1 cellular context compared by ENCODE assay signal in genomic region chr20:35285806-35286076, GRCh38.
A peak's percentile ranks its signal among the peaks of the same experiment; 100 is the strongest.
TF ChIP-seq lines count a peak whose summit lies in the region.

No MANE protein-coding gene starts in this region.

TF ChIP-seq in K562, 482 proteins besides CTCF, POLR2A, EP300 and RAD21 (continued from another document):
- TF ChIP-seq ASH1L (IDR thresholded peaks at IDR 0.05; ENCODE audit: borderline replicate concordance, low read depth, partially characterized antibody) (peak; percentile 28), PHF20 (IDR thresholded peaks at IDR 0.05; ENCODE audit: partially characterized antibody) (peak; percentile 7), EP400 (IDR thresholded peaks at IDR 0.05) (peak; percentile 37; the same call in 1 of the 2 replicates), MAFG (tag; conservative IDR thresholded peaks at IDR 0.05) (peak; percentile 100), FOXK2 (conservative IDR thresholded peaks at IDR 0.05 in 1 of 2, IDR thresholded peaks at IDR 0.05 in 1 of 2; ENCODE audit: low read depth in 2 of 2) (peak; percentile 48 to 64; a peak in 1 of 4 replicates), ZNF318 (IDR thresholded peaks at IDR 0.05; ENCODE audit: borderline replicate concordance in 1 of 2, low read depth in 1 of 2) (peak in 1 of 2 experiments; percentile 73; a peak in 1 of 4 replicates), GATAD2A (IDR thresholded peaks at IDR 0.05) (peak; percentile 62; the same call in 1 of the 2 replicates), CBX8 (IDR thresholded peaks at IDR 0.05; ENCODE audit: borderline replicate concordance, extremely low read depth, low read depth, low read length, poor library complexity, severe bottlenecking) (no peak), SOX6 (IDR thresholded peaks at IDR 0.05) (no peak), TOE1 (IDR thresholded peaks at IDR 0.05; ENCODE audit: borderline replicate concordance) (0 out of 2 replicates have a peak, but pooled peaks have one; percentile 24), TOE1 (CRISPR knock-in tag; IDR thresholded peaks at IDR 0.05; ENCODE audit: borderline replicate concordance, low read depth) (no peak), JUNB (CRISPR knock-in tag; conservative IDR thresholded peaks at IDR 0.05) (peak; percentile 81), BACH1 (tag; IDR thresholded peaks at IDR 0.05) (peak; percentile 84; the same call in 1 of the 2 replicates), NRF1 (conservative IDR thresholded peaks at IDR 0.05 in 1 of 2, IDR thresholded peaks at IDR 0.05 in 1 of 2) (no peak), MAFK (IDR thresholded peaks at IDR 0.05; ENCODE audit: low read length) (peak; percentile 98), CHD4 (IDR thresholded peaks at IDR 0.05; ENCODE audit: insufficient read depth, insufficient replicate concordance, low read depth, low read length, poor library complexity, severe bottlenecking) (no peak), FOSL1 (tag; conservative IDR thresholded peaks at IDR 0.05) (peak; percentile 89), NR1H2 (CRISPR knock-in tag; IDR thresholded peaks at IDR 0.05) (no peak), MTA1 (IDR thresholded peaks at IDR 0.05; ENCODE audit: borderline replicate concordance) (peak; percentile 60; the same call in 1 of the 2 replicates), NFIC (IDR thresholded peaks at IDR 0.05) (0 out of 2 replicates have a peak, but pooled peaks have one; percentile 16), KHSRP (IDR thresholded peaks at IDR 0.05) (peak; percentile 93), C11orf30 (IDR thresholded peaks at IDR 0.05; ENCODE audit: low read depth) (peak; percentile 100)
- TF ChIP-seq, protein P1, sequence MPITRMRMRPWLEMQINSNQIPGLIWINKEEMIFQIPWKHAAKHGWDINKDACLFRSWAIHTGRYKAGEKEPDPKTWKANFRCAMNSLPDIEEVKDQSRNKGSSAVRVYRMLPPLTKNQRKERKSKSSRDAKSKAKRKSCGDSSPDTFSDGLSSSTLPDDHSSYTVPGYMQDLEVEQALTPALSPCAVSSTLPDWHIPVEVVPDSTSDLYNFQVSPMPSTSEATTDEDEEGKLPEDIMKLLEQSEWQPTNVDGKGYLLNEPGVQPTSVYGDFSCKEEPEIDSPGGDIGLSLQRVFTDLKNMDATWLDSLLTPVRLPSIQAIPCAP (CRISPR knock-in tag; IDR thresholded peaks at IDR 0.05; ENCODE audit: borderline replicate concordance): no peak
- TF ChIP-seq, protein P2, sequence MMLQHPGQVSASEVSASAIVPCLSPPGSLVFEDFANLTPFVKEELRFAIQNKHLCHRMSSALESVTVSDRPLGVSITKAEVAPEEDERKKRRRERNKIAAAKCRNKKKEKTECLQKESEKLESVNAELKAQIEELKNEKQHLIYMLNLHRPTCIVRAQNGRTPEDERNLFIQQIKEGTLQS (IDR thresholded peaks at IDR 0.05): peak; percentile 99
- TF ChIP-seq, protein P2 (CRISPR knock-in tag; conservative IDR thresholded peaks at IDR 0.05): no peak
